In genomic region chr14:39368261-39368959, GRCh38 we compare ENCODE assay signal across 1 cellular context.
TF ChIP-seq lines count a peak whose summit lies in the region.

No MANE protein-coding gene starts in this region.

TF ChIP-seq in HepG2, 621 proteins besides CTCF, POLR2A, EP300 and RAD21 (continued from another document and continues in another):
- no peak for TF ChIP-seq RNF219 (CRISPR knock-in tag; IDR thresholded peaks at IDR 0.05)
- TF ChIP-seq ZNF18 (CRISPR knock-in tag; IDR thresholded peaks at IDR 0.05; ENCODE audit: insufficient replicate concordance) = no peak
- TF ChIP-seq NFAT5 (CRISPR knock-in tag; IDR thresholded peaks at IDR 0.05) = no peak
- TF ChIP-seq CBFB (CRISPR knock-in tag; IDR thresholded peaks at IDR 0.05) = no peak
- TF ChIP-seq, protein P1, sequence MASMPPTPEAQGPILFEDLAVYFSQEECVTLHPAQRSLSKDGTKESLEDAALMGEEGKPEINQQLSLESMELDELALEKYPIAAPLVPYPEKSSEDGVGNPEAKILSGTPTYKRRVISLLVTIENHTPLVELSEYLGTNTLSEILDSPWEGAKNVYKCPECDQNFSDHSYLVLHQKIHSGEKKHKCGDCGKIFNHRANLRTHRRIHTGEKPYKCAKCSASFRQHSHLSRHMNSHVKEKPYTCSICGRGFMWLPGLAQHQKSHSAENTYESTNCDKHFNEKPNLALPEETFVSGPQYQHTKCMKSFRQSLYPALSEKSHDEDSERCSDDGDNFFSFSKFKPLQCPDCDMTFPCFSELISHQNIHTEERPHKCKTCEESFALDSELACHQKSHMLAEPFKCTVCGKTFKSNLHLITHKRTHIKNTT (CRISPR knock-in tag; IDR thresholded peaks at IDR 0.05) = no peak
- no peak for TF ChIP-seq ZNF615 (CRISPR knock-in tag; IDR thresholded peaks at IDR 0.05; ENCODE audit: borderline replicate concordance)
- TF ChIP-seq ZMYM3 (CRISPR knock-in tag; IDR thresholded peaks at IDR 0.05) = no peak
- TF ChIP-seq ZNF589 (CRISPR knock-in tag; conservative IDR thresholded peaks at IDR 0.05) = no peak
- TF ChIP-seq, protein P2, sequence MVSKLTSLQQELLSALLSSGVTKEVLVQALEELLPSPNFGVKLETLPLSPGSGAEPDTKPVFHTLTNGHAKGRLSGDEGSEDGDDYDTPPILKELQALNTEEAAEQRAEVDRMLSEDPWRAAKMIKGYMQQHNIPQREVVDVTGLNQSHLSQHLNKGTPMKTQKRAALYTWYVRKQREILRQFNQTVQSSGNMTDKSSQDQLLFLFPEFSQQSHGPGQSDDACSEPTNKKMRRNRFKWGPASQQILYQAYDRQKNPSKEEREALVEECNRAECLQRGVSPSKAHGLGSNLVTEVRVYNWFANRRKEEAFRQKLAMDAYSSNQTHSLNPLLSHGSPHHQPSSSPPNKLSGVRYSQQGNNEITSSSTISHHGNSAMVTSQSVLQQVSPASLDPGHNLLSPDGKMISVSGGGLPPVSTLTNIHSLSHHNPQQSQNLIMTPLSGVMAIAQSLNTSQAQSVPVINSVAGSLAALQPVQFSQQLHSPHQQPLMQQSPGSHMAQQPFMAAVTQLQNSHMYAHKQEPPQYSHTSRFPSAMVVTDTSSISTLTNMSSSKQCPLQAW (CRISPR knock-in tag; IDR thresholded peaks at IDR 0.05) = peak; percentile 26; the same call in 1 of the 2 replicates
- no peak for TF ChIP-seq FOSL1 (CRISPR knock-in tag; IDR thresholded peaks at IDR 0.05; ENCODE audit: borderline replicate concordance)
- no peak for TF ChIP-seq ZFX (CRISPR knock-in tag; IDR thresholded peaks at IDR 0.05; ENCODE audit: low read depth)
- no peak for TF ChIP-seq ZSCAN31 (CRISPR knock-in tag; IDR thresholded peaks at IDR 0.05; ENCODE audit: low read depth)
- no peak for TF ChIP-seq AFF4 (CRISPR knock-in tag; IDR thresholded peaks at IDR 0.05)
- no peak for TF ChIP-seq ZNF460 (CRISPR knock-in tag; IDR thresholded peaks at IDR 0.05; ENCODE audit: borderline replicate concordance)
- TF ChIP-seq ZNF205 (CRISPR knock-in tag; IDR thresholded peaks at IDR 0.05) = no peak
- TF ChIP-seq MTF2 (CRISPR knock-in tag; IDR thresholded peaks at IDR 0.05; ENCODE audit: borderline replicate concordance) = no peak
- no peak for TF ChIP-seq GPN1 (CRISPR knock-in tag; IDR thresholded peaks at IDR 0.05; ENCODE audit: borderline replicate concordance)
- TF ChIP-seq PLSCR1 (CRISPR knock-in tag; IDR thresholded peaks at IDR 0.05; ENCODE audit: borderline replicate concordance) = no peak
- no peak for TF ChIP-seq ZNF335 (CRISPR knock-in tag; IDR thresholded peaks at IDR 0.05)
- TF ChIP-seq ZSCAN9 (CRISPR knock-in tag; IDR thresholded peaks at IDR 0.05; ENCODE audit: borderline replicate concordance) = no peak
- TF ChIP-seq, protein P3, sequence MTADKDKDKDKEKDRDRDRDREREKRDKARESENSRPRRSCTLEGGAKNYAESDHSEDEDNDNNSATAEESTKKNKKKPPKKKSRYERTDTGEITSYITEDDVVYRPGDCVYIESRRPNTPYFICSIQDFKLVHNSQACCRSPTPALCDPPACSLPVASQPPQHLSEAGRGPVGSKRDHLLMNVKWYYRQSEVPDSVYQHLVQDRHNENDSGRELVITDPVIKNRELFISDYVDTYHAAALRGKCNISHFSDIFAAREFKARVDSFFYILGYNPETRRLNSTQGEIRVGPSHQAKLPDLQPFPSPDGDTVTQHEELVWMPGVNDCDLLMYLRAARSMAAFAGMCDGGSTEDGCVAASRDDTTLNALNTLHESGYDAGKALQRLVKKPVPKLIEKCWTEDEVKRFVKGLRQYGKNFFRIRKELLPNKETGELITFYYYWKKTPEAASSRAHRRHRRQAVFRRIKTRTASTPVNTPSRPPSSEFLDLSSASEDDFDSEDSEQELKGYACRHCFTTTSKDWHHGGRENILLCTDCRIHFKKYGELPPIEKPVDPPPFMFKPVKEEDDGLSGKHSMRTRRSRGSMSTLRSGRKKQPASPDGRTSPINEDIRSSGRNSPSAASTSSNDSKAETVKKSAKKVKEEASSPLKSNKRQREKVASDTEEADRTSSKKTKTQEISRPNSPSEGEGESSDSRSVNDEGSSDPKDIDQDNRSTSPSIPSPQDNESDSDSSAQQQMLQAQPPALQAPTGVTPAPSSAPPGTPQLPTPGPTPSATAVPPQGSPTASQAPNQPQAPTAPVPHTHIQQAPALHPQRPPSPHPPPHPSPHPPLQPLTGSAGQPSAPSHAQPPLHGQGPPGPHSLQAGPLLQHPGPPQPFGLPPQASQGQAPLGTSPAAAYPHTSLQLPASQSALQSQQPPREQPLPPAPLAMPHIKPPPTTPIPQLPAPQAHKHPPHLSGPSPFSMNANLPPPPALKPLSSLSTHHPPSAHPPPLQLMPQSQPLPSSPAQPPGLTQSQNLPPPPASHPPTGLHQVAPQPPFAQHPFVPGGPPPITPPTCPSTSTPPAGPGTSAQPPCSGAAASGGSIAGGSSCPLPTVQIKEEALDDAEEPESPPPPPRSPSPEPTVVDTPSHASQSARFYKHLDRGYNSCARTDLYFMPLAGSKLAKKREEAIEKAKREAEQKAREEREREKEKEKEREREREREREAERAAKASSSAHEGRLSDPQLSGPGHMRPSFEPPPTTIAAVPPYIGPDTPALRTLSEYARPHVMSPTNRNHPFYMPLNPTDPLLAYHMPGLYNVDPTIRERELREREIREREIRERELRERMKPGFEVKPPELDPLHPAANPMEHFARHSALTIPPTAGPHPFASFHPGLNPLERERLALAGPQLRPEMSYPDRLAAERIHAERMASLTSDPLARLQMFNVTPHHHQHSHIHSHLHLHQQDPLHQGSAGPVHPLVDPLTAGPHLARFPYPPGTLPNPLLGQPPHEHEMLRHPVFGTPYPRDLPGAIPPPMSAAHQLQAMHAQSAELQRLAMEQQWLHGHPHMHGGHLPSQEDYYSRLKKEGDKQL (CRISPR knock-in tag; IDR thresholded peaks at IDR 0.05; ENCODE audit: low read depth) = no peak
- no peak for TF ChIP-seq ZNF569 (CRISPR knock-in tag; IDR thresholded peaks at IDR 0.05; ENCODE audit: borderline replicate concordance)
- TF ChIP-seq AGO1 (IDR thresholded peaks at IDR 0.05; ENCODE audit: low read depth, low read length, poor library complexity, severe bottlenecking) = no peak
- TF ChIP-seq NR2F1 (CRISPR knock-in tag; IDR thresholded peaks at IDR 0.05) = no peak
- no peak for TF ChIP-seq ZMAT3 (CRISPR knock-in tag; conservative IDR thresholded peaks at IDR 0.05)
- TF ChIP-seq, protein P4, sequence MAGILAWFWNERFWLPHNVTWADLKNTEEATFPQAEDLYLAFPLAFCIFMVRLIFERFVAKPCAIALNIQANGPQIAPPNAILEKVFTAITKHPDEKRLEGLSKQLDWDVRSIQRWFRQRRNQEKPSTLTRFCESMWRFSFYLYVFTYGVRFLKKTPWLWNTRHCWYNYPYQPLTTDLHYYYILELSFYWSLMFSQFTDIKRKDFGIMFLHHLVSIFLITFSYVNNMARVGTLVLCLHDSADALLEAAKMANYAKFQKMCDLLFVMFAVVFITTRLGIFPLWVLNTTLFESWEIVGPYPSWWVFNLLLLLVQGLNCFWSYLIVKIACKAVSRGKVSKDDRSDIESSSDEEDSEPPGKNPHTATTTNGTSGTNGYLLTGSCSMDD (CRISPR knock-in tag; IDR thresholded peaks at IDR 0.05) = no peak
- TF ChIP-seq HNF4A (CRISPR knock-in tag; IDR thresholded peaks at IDR 0.05) = no peak
- no peak for TF ChIP-seq RELA (CRISPR knock-in tag; IDR thresholded peaks at IDR 0.05)
